8 cellular contexts compared by ENCODE assay signal in genomic region chr15:48331796-48332641, GRCh38. TPM values are rescaled to one million over a fixed set of nuclear protein-coding genes. Genes with fewer than 3 reads are reported as not detected.
DNase-seq lines count a peak whose midpoint lies in the region; ATAC-seq and TF ChIP-seq lines count a peak whose summit lies in the region.

No MANE protein-coding gene starts in this region.

- TF ChIP-seq CTCF in BJ (IDR thresholded peaks at IDR 0.05; ENCODE audit: insufficient read depth, low read depth, low read length), result no peak

- CTCF ChIA-PET in BJ (lab: Yijun Ruan, JAX), result interaction anchor here (0.6 to 0.8 kb wide), 2 partner anchors 47 to 1950 kb away, joined by 3 read pairs; no protein-coding TSS in a partner anchor

- H3K4me3 ChIP-seq in BJ (ENCODE audit: low read depth, low read length), result peak overlapping the region; percentile 93
- H3K4me3 ChIP-seq in endocrine pancreas (ENCODE audit: control insufficient read depth, insufficient read depth, low read length), result peak overlapping the region; percentile 19

- peak; percentile 46 for ATAC-seq in GM19025 (IDR thresholded peaks at IDR 0.05; ENCODE audit: low read depth, unreplicated experiment)
- ATAC-seq in HG03280 (IDR thresholded peaks at IDR 0.05; ENCODE audit: unreplicated experiment), result peak; percentile 50

- H3K27me3 ChIP-seq in BJ (ENCODE audit: control insufficient read depth, insufficient read depth, low read length) (no peaks in the 10 kb centered on the region), endocrine pancreas (ENCODE audit: control insufficient read depth, insufficient read depth, low read length) (no peaks in the 10 kb centered on the region)

- peaks cover 8% of the 10 kb centered on the region for H3K4me1 ChIP-seq in endocrine pancreas (ENCODE audit: control insufficient read depth, insufficient read depth, low read length)

- DNase-seq in BJ (ENCODE audit: low read depth) (no peak), NCI-H774 (lab: John Stamatoyannopoulos, UW) (peak; percentile 55), midbrain (lab: John Stamatoyannopoulos, UW) (peak; percentile 82)
- peak; percentile 42 to 50 for DNase-seq in activated CD8-positive, alpha-beta memory T cell treated with anti-CD3 and anti-CD28 coated beads for 4 hours (ENCODE audit: low read depth in 2 of 2)
- peak; percentile 33 to 46 for DNase-seq in stimulated activated CD8-positive, alpha-beta memory T cell treated with anti-CD3 and anti-CD28 coated beads, Interleukin-4, amount 100 ng/mL, for 1 hour (ENCODE audit: low read depth in 2 of 2, low spot score in 1 of 2)

- POLR2A ChIA-PET in BJ (lab: Charles Lee), result interaction anchor here (0.6 kb wide), 2 partner anchors 384 to 1966 kb away, joined by 7 to 10 read pairs; no protein-coding TSS in a partner anchor

- no peaks in the 10 kb centered on the region for H3K9me3 ChIP-seq in endocrine pancreas (ENCODE audit: control insufficient read depth, low read length)

- H3K9ac ChIP-seq in endocrine pancreas (ENCODE audit: control insufficient read depth, insufficient read depth, low read length), result peak overlapping the region; percentile 76

- H3K36me3 ChIP-seq in BJ (ENCODE audit: control insufficient read depth, insufficient read depth, low read length) (peaks cover 1% of the 10 kb centered on the region; the same call in 1 of the 2 replicates), endocrine pancreas (ENCODE audit: control insufficient read depth, insufficient read depth, low read length) (no peaks in the 10 kb centered on the region)

RNA-seq across cellular contexts. Expression of gene DUT, which starts 0.8 kb away (rescaled TPM):
- polyA plus RNA-seq in BJ (2011; rRNA removed), result 49.0 and 49.3 TPM in 2 replicates
- 4.3 and 6.6 TPM in 2 replicates for polyA minus RNA-seq in BJ (2011; rRNA and poly(A)+ RNA removed)
